In the genomic region with DNA sequence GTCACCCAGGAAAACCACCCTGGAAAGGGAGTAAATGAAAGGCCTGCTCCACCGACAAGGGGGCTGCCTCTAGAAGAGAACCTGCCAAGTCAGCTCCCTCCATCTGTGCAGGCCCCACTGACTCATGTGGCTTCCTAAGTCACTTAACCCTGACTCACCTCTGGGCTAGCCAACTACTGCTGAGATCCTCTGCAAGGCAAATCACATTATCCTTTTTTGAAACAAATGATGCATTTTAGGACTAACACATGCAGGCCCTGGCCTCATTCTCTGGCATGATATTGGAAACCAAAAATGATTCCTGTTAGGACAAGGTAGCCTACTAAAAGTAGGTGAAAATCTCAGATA, we compare ENCODE assay signal across 15 cellular contexts.
A peak's percentile ranks its signal among the peaks of the same experiment; 100 is the strongest.
DNase-seq lines count a peak whose midpoint lies in the region; ATAC-seq, FAIRE-seq and TF ChIP-seq lines count a peak whose summit lies in the region.
"Had no signal": no experiment of that assay in that cellular context is flagged by ENCODE, and none has a peak within 500 bp of the region (broad histone marks: within the 10 kb centered on the region; RNA-seq: fewer than 3 reads in every experiment).

No MANE protein-coding gene starts in this region.

- H3K4me3 Mint-ChIP-seq in CD4-positive, alpha-beta memory T cell = no peak overlapping the region
- H3K4me3 Mint-ChIP-seq: CD4-positive, alpha-beta T cell; stimulated activated naive CD8-positive, alpha-beta T cell treated with anti-CD3 and anti-CD28 coated beads, Interleukin-15, Interleukin-2, amounts not matched to agents 100 ng/mL and 50 ng/mL, for 24 hours had no signal

- intact Hi-C loops in CD4-positive, alpha-beta memory T cell (cut with micrococcal nuclease) = loop anchor here (5.0 kb wide), 1 partner anchor 475 kb away; the partner anchor contains the start of gene EPHA4

- FAIRE-seq in keratinocyte (lab: Jason Lieb, UNC) (peak; percentile 96), GM12892 (lab: Jason Lieb, UNC) (no peak), D721Med (lab: Jason Lieb, UNC) (no peak)

- dilution Hi-C loops in keratinocyte (cut with MboI; ENCODE audit: extremely low pct_ligation_motif_present, low sequenced_read_pairs) = no loop called here

- H3K27ac Mint-ChIP-seq in CD4-positive, alpha-beta memory T cell = no peak overlapping the region
- H3K27ac Mint-ChIP-seq: CD4-positive, alpha-beta T cell; stimulated activated naive CD8-positive, alpha-beta T cell treated with anti-CD3 and anti-CD28 coated beads, Interleukin-15, Interleukin-2, amounts not matched to agents 100 ng/mL and 50 ng/mL, for 24 hours had no signal

- peaks cover 0 to 4% of the 10 kb centered on the region in 2 donors for H3K27me3 Mint-ChIP-seq in CD4-positive, alpha-beta memory T cell

- DNase-seq in AG20443 (ENCODE audit: low spot score) (peak; percentile 75), LHCN-M2 (ENCODE audit: low read depth) (peak; percentile 85), astrocyte of the hippocampus (ENCODE audit: low read depth, low spot score) (peak; percentile 72), keratinocyte (ENCODE audit: low read depth, low spot score) (no peak), GM12892 (ENCODE audit: insufficient read length) (no peak), D721Med (ENCODE audit: insufficient read length, low spot score) (no peak)
- no peak for DNase-seq in CD4-positive, alpha-beta memory T cell
- DNase-seq: body of pancreas; CD4-positive, alpha-beta T cell; erythroblast; psoas muscle; SIG-M5; stimulated activated CD4-positive, alpha-beta T cell treated with anti-CD3 and anti-CD28 coated beads, Interleukin-2, amount 100 ng/mL, for 48 hours had no signal

- H3K36me3 Mint-ChIP-seq in CD4-positive, alpha-beta memory T cell = no peaks in the 10 kb centered on the region

- TF ChIP-seq POLR2A in GM12892 (IDR thresholded peaks at IDR 0.05; ENCODE audit: low read depth, low read length) = no peak

- H3K9me3 Mint-ChIP-seq in CD4-positive, alpha-beta memory T cell = peaks cover 0 to 2% (median 0%) of the 10 kb centered on the region in 8 donors
- H3K9me3 Mint-ChIP-seq: CD4-positive, alpha-beta T cell; stimulated activated naive CD8-positive, alpha-beta T cell treated with anti-CD3 and anti-CD28 coated beads, Interleukin-15, Interleukin-2, amounts not matched to agents 100 ng/mL and 50 ng/mL, for 24 hours had no signal

- H3K4me2 ChIP-seq in keratinocyte (ENCODE audit: control insufficient read depth, extremely low read depth, insufficient read depth, low read depth, low read length) = peak overlapping the region; percentile 28

- TF ChIP-seq CTCF in keratinocyte (optimal IDR thresholded peaks at IDR 0.05 in 1 of 3, IDR thresholded peaks at IDR 0.05 in 1 of 3, conservative IDR thresholded peaks at IDR 0.05 in 1 of 3; ENCODE audit: extremely low read depth in 1 of 3, insufficient read depth in 2 of 3, low read length in 3 of 3) = no peak
- no peak for TF ChIP-seq CTCF in D721Med (IDR thresholded peaks at IDR 0.05; ENCODE audit: insufficient read depth, missing control alignments)

- POLR2A ChIA-PET in CD4-positive, alpha-beta memory T cell (lab: Charles Lee; ENCODE audit: partially characterized antibody) = no interaction called here

- H3K4me1 ChIP-seq in keratinocyte (ENCODE audit: control insufficient read depth, extremely low read depth, insufficient read depth, low read length) = peaks cover 22% of the 10 kb centered on the region
- H3K4me1 ChIP-seq in CD4-positive, alpha-beta memory T cell (ENCODE audit: insufficient read depth, low read length) = no peaks in the 10 kb centered on the region
- H3K4me1 ChIP-seq: body of pancreas, psoas muscle had no signal

- H2AFZ ChIP-seq in keratinocyte (ENCODE audit: control insufficient read depth, low read length) = no peak overlapping the region

- peak overlapping the region in 2 of 3 experiments; percentile 9 for H3K4me3 ChIP-seq in keratinocyte (ENCODE audit: control insufficient read depth in 2 of 3, extremely low read depth in 1 of 3, insufficient read depth in 2 of 3, low read depth in 1 of 3, low read length in 3 of 3)
- H3K4me3 ChIP-seq in CD4-positive, alpha-beta memory T cell (ENCODE audit: low read length in 2 of 2) = no peak overlapping the region
- H3K4me3 ChIP-seq: body of pancreas, psoas muscle had no signal

- ATAC-seq in HG02981 (IDR thresholded peaks at IDR 0.05; ENCODE audit: unreplicated experiment) = no peak
- ATAC-seq: body of pancreas, psoas muscle had no signal

- H3K36me3 ChIP-seq in keratinocyte (ENCODE audit: control insufficient read depth in 2 of 2, extremely low read depth in 1 of 2, insufficient read depth in 2 of 2, low read length in 2 of 2) = no peaks in the 10 kb centered on the region
- no peaks in the 10 kb centered on the region for H3K36me3 ChIP-seq in CD4-positive, alpha-beta memory T cell (ENCODE audit: insufficient read depth, low read length)

- peak overlapping the region; percentile 9 for H3K9ac ChIP-seq in keratinocyte (ENCODE audit: control insufficient read depth, extremely low read depth, insufficient read depth, low read length)

- H3K9me3 ChIP-seq in keratinocyte (ENCODE audit: control insufficient read depth, low read depth, low read length) = no peaks in the 10 kb centered on the region
- H3K9me3 ChIP-seq in CD4-positive, alpha-beta memory T cell (ENCODE audit: control insufficient read depth in 1 of 2, low read length in 2 of 2) = no peaks in the 10 kb centered on the region
- H3K9me3 ChIP-seq: body of pancreas, psoas muscle had no signal

- H3K9me1 ChIP-seq in keratinocyte (ENCODE audit: control insufficient read depth, extremely low read depth, insufficient read depth, low read length) = no peaks in the 10 kb centered on the region

- no peaks in the 10 kb centered on the region for H3K79me2 ChIP-seq in keratinocyte (ENCODE audit: control insufficient read depth, insufficient read depth, low read length)

- CTCF ChIA-PET in CD4-positive, alpha-beta memory T cell (lab: Charles Lee; ENCODE audit: partially characterized antibody) = interaction anchor here (1.4 kb wide), 1 partner anchor 9 kb away, joined by 3 read pairs; no protein-coding TSS in a partner anchor

- no peaks in the 10 kb centered on the region for H4K20me1 ChIP-seq in keratinocyte (ENCODE audit: control insufficient read depth, extremely low read depth, insufficient read depth, low read length)

- no peaks in the 10 kb centered on the region for H3K27me3 ChIP-seq in keratinocyte (ENCODE audit: control insufficient read depth, extremely low read depth, insufficient read depth, low read length)
- H3K27me3 ChIP-seq in CD4-positive, alpha-beta memory T cell (ENCODE audit: insufficient read depth, low read length) = no peaks in the 10 kb centered on the region
- H3K27me3 ChIP-seq: body of pancreas had no signal

- H3K4me1 Mint-ChIP-seq in CD4-positive, alpha-beta memory T cell = no peaks in the 10 kb centered on the region

- peak overlapping the region; percentile 67 for H3K27ac ChIP-seq in keratinocyte (ENCODE audit: control insufficient read depth, insufficient read depth, low read length)
- no peak overlapping the region for H3K27ac ChIP-seq in CD4-positive, alpha-beta memory T cell (ENCODE audit: low read depth, low read length)
- H3K27ac ChIP-seq: body of pancreas, psoas muscle had no signal

Comparison
In these comparisons a context has a peak if more than half of its experiments do, and no peak if none do; other contexts are left out.
1. DNase-seq: peak in AG20443 (single experiment), LHCN-M2 (single experiment) and astrocyte of the hippocampus (single experiment); none in keratinocyte (single experiment), CD4-positive, alpha-beta memory T cell (0 of 5), GM12892 (single experiment) and D721Med (single experiment).
2. H3K4me3 ChIP-seq: peak in keratinocyte (2 of 3); none in CD4-positive, alpha-beta memory T cell (0 of 2).